Comparison of ENCODE assay signal across 19 cellular contexts in the genomic region with DNA sequence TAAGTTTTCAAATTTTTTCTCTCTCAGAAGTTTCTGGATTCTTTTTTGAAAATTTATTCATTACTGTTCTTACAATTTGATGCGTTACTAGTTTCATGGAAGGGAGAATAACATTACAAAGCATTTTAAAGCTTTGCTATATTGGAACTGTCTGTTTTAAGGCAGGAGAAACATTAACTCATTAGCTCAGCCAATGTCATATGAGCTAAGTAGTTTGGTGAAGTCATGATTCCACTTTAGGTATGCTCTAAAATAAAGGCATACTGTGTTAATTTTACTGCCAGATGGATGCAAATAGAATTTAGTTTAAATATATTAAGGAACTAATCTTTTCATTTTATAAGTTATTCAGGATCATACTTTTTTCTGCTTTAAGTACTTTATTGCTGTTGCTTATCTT. TPM values are rescaled to one million over a fixed set of nuclear protein-coding genes. Genes with fewer than 3 reads are reported as not detected.
DNase-seq lines count a peak whose midpoint lies in the region; ATAC-seq and TF ChIP-seq lines count a peak whose summit lies in the region.
"Had no signal": no experiment of that assay in that cellular context is flagged by ENCODE, and none has a peak within 500 bp of the region (broad histone marks: within the 10 kb centered on the region; RNA-seq: fewer than 3 reads in every experiment).

No MANE protein-coding gene starts in this region.

- no peak overlapping the region for H2AFZ ChIP-seq in GM23338

- peaks cover 90% of the 10 kb centered on the region for H3K79me2 ChIP-seq in GM23338 (replicated peaks; ENCODE audit: insufficient read depth)

- H3K4me3 Mint-ChIP-seq in GM23338: no peak overlapping the region
- H3K4me3 Mint-ChIP-seq in chondrocyte (ENCODE audit: unreplicated experiment): no peak overlapping the region
- no peak overlapping the region for H3K4me3 Mint-ChIP-seq in nephron progenitor cell
- H3K4me3 Mint-ChIP-seq: CD4-positive, alpha-beta T cell; HFFc6 had no signal

- H3K27ac Mint-ChIP-seq in GM23338 (no peak overlapping the region), chondrocyte (ENCODE audit: unreplicated experiment) (peak overlapping the region; percentile 18), nephron progenitor cell (peak overlapping the region; percentile 46)
- H3K27ac Mint-ChIP-seq: CD4-positive, alpha-beta T cell; HFFc6 had no signal

- H3F3A ChIP-seq in GM23338 (replicated peaks; ENCODE audit: low read depth): no peaks in the 10 kb centered on the region

- TF ChIP-seq CTCF in GM23338 (conservative IDR thresholded peaks at IDR 0.05; ENCODE audit: low read depth in 2 of 2) (no peak), chondrocyte (IDR thresholded peaks at IDR 0.05) (no peak), nephron progenitor cell (IDR thresholded peaks at IDR 0.05) (no peak)

- no peaks in the 10 kb centered on the region for H3K9me2 ChIP-seq in GM23338 (ENCODE audit: insufficient read depth)

- H3K4me3 ChIP-seq in GM23338: no peak overlapping the region

- H3K27me3 Mint-ChIP-seq in GM23338 (ENCODE audit: insufficient read depth, low read depth, poor library complexity): no peaks in the 10 kb centered on the region
- no peaks in the 10 kb centered on the region for H3K27me3 Mint-ChIP-seq in chondrocyte (ENCODE audit: low read depth)
- H3K27me3 Mint-ChIP-seq in nephron progenitor cell (ENCODE audit: low read depth, poor library complexity): peaks cover 1% of the 10 kb centered on the region
- H3K27me3 Mint-ChIP-seq: CD4-positive, alpha-beta T cell had no signal

- H4K20me1 ChIP-seq in GM23338 (replicated peaks; ENCODE audit: insufficient read depth): peaks cover 23% of the 10 kb centered on the region

- peaks cover 14% of the 10 kb centered on the region for H3K4me1 ChIP-seq in GM23338 (ENCODE audit: insufficient read depth)

- peak; percentile 55 for ATAC-seq in Right ventricle myocardium superior (ENCODE audit: poor library complexity)
- ATAC-seq in left cardiac atrium: no peak
- ATAC-seq in GM23338: no peak
- ATAC-seq: HepG2, Panc1 had no signal

- peaks cover 2% of the 10 kb centered on the region; the same call in 2 of the 3 replicates for H3K36me3 Mint-ChIP-seq in GM23338 (ENCODE audit: low read depth)
- no peaks in the 10 kb centered on the region for H3K36me3 Mint-ChIP-seq in chondrocyte (ENCODE audit: low read depth)
- H3K36me3 Mint-ChIP-seq in nephron progenitor cell (ENCODE audit: low read depth): peaks cover 22% of the 10 kb centered on the region

- H3K4me2 ChIP-seq in GM23338: no peak overlapping the region

- peak overlapping the region; percentile 24; the same call in 1 of the 2 replicates for H3K27ac ChIP-seq in GM23338 (ENCODE audit: low read depth)

- H3K9me3 Mint-ChIP-seq in GM23338: peaks cover 1% of the 10 kb centered on the region; the same call in 1 of the 3 replicates
- H3K9me3 Mint-ChIP-seq in chondrocyte (ENCODE audit: low read depth): no peaks in the 10 kb centered on the region
- H3K9me3 Mint-ChIP-seq in nephron progenitor cell: no peaks in the 10 kb centered on the region
- H3K9me3 Mint-ChIP-seq: CD4-positive, alpha-beta T cell; HFFc6 had no signal

- H3K27me3 ChIP-seq in GM23338 (ENCODE audit: insufficient read depth): no peaks in the 10 kb centered on the region

- DNase-seq in Right ventricle myocardium superior (no peak), left cardiac atrium (no peak), GM23338 (ENCODE audit: low spot score) (no peak), chondrocyte (ENCODE audit: low spot score) (no peak), nephron progenitor cell (no peak), NCI-H1436 (lab: John Stamatoyannopoulos, UW) (no peak), NCI-H510A (lab: John Stamatoyannopoulos, UW) (no peak)
- DNase-seq in activated T-cell treated with anti-CD3 and anti-CD28 coated beads, Interleukin-2, amount 50 U/mL, for 1 hour: no peak
- DNase-seq: 8988T; CD4-positive, alpha-beta T cell; DMS53; EL; HFFc6; KBM-7; MV-4-11; NCI-H187; NCI-H345 had no signal

- no peaks in the 10 kb centered on the region for H3K36me3 ChIP-seq in GM23338 (ENCODE audit: insufficient read depth)

- intact Hi-C loops in Right ventricle myocardium superior (cut with DNase I) (no loop called here), left cardiac atrium (cut with DNase I) (no loop called here)

- H3K4me1 Mint-ChIP-seq in GM23338: peaks cover 22% of the 10 kb centered on the region; the same call in 2 of the 3 replicates
- peaks cover 37% of the 10 kb centered on the region for H3K4me1 Mint-ChIP-seq in chondrocyte (ENCODE audit: low read depth)
- peaks cover 31% of the 10 kb centered on the region for H3K4me1 Mint-ChIP-seq in nephron progenitor cell

TF ChIP-seq in GM23338, 12 proteins besides CTCF, POLR2A, EP300 and RAD21 (continues in another document):
- TF ChIP-seq, protein P1, sequence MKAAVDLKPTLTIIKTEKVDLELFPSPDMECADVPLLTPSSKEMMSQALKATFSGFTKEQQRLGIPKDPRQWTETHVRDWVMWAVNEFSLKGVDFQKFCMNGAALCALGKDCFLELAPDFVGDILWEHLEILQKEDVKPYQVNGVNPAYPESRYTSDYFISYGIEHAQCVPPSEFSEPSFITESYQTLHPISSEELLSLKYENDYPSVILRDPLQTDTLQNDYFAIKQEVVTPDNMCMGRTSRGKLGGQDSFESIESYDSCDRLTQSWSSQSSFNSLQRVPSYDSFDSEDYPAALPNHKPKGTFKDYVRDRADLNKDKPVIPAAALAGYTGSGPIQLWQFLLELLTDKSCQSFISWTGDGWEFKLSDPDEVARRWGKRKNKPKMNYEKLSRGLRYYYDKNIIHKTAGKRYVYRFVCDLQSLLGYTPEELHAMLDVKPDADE (IDR thresholded peaks at IDR 0.05): no peak
- TF ChIP-seq NANOG (IDR thresholded peaks at IDR 0.05; ENCODE audit: borderline replicate concordance): no peak
- TF ChIP-seq EZH2 (IDR thresholded peaks at IDR 0.05; ENCODE audit: low read depth, unreplicated experiment): no peak
- no peak for TF ChIP-seq POLR2AphosphoS5 (IDR thresholded peaks at IDR 0.05; ENCODE audit: low read depth)
- TF ChIP-seq ZNF114 (CRISPR knock-in tag; IDR thresholded peaks at IDR 0.05): no peak
- no peak for TF ChIP-seq STAT1 (IDR thresholded peaks at IDR 0.05; ENCODE audit: unreplicated experiment)
- no peak for TF ChIP-seq JUNB (IDR thresholded peaks at IDR 0.05; ENCODE audit: unreplicated experiment)
- TF ChIP-seq, protein P2, sequence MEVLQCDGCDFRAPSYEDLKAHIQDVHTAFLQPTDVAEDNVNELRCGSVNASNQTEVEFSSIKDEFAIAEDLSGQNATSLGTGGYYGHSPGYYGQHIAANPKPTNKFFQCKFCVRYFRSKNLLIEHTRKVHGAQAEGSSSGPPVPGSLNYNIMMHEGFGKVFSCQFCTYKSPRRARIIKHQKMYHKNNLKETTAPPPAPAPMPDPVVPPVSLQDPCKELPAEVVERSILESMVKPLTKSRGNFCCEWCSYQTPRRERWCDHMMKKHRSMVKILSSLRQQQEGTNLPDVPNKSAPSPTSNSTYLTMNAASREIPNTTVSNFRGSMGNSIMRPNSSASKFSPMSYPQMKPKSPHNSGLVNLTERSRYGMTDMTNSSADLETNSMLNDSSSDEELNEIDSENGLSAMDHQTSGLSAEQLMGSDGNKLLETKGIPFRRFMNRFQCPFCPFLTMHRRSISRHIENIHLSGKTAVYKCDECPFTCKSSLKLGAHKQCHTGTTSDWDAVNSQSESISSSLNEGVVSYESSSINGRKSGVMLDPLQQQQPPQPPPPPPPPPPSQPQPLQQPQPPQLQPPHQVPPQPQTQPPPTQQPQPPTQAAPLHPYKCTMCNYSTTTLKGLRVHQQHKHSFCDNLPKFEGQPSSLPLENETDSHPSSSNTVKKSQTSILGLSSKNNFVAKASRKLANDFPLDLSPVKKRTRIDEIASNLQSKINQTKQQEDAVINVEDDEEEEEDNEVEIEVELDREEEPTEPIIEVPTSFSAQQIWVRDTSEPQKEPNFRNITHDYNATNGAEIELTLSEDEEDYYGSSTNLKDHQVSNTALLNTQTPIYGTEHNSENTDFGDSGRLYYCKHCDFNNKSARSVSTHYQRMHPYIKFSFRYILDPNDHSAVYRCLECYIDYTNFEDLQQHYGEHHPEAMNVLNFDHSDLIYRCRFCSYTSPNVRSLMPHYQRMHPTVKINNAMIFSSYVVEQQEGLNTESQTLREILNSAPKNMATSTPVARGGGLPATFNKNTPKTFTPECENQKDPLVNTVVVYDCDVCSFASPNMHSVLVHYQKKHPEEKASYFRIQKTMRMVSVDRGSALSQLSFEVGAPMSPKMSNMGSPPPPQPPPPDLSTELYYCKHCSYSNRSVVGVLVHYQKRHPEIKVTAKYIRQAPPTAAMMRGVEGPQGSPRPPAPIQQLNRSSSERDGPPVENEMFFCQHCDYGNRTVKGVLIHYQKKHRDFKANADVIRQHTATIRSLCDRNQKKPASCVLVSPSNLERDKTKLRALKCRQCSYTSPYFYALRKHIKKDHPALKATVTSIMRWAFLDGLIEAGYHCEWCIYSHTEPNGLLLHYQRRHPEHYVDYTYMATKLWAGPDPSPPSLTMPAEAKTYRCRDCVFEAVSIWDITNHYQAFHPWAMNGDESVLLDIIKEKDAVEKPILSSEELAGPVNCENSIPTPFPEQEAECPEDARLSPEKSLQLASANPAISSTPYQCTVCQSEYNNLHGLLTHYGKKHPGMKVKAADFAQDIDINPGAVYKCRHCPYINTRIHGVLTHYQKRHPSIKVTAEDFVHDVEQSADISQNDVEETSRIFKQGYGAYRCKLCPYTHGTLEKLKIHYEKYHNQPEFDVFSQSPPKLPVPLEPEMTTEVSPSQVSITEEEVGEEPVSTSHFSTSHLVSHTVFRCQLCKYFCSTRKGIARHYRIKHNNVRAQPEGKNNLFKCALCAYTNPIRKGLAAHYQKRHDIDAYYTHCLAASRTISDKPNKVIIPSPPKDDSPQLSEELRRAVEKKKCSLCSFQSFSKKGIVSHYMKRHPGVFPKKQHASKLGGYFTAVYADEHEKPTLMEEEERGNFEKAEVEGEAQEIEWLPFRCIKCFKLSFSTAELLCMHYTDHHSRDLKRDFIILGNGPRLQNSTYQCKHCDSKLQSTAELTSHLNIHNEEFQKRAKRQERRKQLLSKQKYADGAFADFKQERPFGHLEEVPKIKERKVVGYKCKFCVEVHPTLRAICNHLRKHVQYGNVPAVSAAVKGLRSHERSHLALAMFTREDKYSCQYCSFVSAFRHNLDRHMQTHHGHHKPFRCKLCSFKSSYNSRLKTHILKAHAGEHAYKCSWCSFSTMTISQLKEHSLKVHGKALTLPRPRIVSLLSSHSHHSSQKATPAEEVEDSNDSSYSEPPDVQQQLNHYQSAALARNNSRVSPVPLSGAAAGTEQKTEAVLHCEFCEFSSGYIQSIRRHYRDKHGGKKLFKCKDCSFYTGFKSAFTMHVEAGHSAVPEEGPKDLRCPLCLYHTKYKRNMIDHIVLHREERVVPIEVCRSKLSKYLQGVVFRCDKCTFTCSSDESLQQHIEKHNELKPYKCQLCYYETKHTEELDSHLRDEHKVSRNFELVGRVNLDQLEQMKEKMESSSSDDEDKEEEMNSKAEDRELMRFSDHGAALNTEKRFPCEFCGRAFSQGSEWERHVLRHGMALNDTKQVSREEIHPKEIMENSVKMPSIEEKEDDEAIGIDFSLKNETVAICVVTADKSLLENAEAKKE (CRISPR knock-in tag; IDR thresholded peaks at IDR 0.05): no peak

RNA-seq across cellular contexts. Expression of gene ARID2, which starts 46.0 kb away (rescaled TPM):
- 14.3 TPM for total RNA-seq in Right ventricle myocardium superior
- total RNA-seq in left cardiac atrium: 10 to 100 TPM; 18.3 to 18.7 TPM
- 44.4 and 54.9 TPM in 2 replicates for total RNA-seq in GM23338 (2014; rRNA removed; shearing (Covaris generic))
- 24.8 and 26.5 TPM in 2 replicates for polyA plus RNA-seq in GM23338 (2016; fragmentation: Nextera tagmentation; extraction: Ambion mirVana)
- 23.0 to 34.5 TPM (median 25.1 TPM) in 3 replicates for total RNA-seq in chondrocyte
